ENCODE assay signal across 2 cellular contexts in the genomic region with DNA sequence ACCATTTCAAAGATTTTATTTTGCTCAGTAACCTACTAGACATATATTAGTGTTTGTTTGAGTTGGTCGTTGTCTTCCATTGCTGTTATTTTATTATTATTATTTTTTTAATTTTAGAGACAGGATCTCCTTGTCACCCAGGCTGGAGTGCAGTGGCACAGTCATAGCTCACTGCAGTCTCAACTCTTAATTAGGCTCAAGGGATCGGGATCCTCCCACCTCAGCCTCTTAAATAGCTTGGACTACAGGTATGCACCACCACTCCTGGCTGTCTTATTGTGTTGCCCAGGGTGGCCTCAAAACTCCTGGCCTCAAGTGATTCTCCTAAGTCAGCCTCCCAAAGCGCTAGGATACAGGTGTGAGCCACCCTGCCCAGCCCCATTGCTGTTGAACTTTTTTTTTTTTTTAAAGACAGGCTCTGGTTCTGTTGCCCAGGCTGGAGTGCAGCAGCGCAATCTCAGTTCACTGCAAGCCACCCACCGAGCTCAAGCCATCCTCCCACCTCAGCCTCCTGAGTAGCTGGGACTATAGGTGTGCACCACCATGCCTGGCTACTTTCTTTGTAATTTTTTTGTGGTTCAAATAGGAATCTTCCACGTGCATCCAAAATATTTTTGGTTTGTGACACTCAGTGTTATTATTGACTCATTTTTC.
A peak's percentile ranks its signal among the peaks of the same experiment; 100 is the strongest.
TF ChIP-seq lines count a peak whose summit lies in the region.

No MANE protein-coding gene starts in this region.

TF ChIP-seq in WTC11, 78 proteins besides CTCF, POLR2A, EP300 and RAD21:
- no peak for TF ChIP-seq RELA (CRISPR knock-in tag; IDR thresholded peaks at IDR 0.05; ENCODE audit: borderline replicate concordance)
- TF ChIP-seq, protein P1, sequence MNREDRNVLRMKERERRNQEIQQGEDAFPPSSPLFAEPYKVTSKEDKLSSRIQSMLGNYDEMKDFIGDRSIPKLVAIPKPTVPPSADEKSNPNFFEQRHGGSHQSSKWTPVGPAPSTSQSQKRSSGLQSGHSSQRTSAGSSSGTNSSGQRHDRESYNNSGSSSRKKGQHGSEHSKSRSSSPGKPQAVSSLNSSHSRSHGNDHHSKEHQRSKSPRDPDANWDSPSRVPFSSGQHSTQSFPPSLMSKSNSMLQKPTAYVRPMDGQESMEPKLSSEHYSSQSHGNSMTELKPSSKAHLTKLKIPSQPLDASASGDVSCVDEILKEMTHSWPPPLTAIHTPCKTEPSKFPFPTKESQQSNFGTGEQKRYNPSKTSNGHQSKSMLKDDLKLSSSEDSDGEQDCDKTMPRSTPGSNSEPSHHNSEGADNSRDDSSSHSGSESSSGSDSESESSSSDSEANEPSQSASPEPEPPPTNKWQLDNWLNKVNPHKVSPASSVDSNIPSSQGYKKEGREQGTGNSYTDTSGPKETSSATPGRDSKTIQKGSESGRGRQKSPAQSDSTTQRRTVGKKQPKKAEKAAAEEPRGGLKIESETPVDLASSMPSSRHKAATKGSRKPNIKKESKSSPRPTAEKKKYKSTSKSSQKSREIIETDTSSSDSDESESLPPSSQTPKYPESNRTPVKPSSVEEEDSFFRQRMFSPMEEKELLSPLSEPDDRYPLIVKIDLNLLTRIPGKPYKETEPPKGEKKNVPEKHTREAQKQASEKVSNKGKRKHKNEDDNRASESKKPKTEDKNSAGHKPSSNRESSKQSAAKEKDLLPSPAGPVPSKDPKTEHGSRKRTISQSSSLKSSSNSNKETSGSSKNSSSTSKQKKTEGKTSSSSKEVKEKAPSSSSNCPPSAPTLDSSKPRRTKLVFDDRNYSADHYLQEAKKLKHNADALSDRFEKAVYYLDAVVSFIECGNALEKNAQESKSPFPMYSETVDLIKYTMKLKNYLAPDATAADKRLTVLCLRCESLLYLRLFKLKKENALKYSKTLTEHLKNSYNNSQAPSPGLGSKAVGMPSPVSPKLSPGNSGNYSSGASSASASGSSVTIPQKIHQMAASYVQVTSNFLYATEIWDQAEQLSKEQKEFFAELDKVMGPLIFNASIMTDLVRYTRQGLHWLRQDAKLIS (CRISPR knock-in tag; IDR thresholded peaks at IDR 0.05; ENCODE audit: borderline replicate concordance): no peak

TF ChIP-seq in HepG2, 621 proteins besides CTCF, POLR2A, EP300 and RAD21:
- TF ChIP-seq, protein P2, sequence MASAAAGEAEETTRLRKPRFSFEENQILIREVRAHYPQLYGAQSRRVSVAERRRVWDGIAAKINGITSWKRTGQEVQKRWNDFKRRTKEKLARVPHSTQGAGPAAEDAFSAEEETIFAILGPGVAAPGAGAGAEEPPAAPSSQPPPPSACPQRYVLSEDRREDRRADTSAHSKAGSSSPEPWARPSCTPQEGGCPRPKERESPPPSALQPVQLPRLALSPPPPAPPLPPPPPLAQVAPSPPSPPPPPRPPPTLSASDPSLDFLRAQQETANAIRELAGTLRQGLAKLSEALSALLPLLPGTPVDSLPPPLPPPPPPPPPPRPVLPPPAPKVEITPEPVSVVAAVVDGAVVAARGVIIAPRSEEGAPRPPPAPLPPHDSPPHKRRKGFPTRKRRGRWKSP (CRISPR knock-in tag; IDR thresholded peaks at IDR 0.05): no peak
- no peak for TF ChIP-seq ZNF816 (CRISPR knock-in tag; IDR thresholded peaks at IDR 0.05; ENCODE audit: borderline replicate concordance)
- TF ChIP-seq, protein P3, sequence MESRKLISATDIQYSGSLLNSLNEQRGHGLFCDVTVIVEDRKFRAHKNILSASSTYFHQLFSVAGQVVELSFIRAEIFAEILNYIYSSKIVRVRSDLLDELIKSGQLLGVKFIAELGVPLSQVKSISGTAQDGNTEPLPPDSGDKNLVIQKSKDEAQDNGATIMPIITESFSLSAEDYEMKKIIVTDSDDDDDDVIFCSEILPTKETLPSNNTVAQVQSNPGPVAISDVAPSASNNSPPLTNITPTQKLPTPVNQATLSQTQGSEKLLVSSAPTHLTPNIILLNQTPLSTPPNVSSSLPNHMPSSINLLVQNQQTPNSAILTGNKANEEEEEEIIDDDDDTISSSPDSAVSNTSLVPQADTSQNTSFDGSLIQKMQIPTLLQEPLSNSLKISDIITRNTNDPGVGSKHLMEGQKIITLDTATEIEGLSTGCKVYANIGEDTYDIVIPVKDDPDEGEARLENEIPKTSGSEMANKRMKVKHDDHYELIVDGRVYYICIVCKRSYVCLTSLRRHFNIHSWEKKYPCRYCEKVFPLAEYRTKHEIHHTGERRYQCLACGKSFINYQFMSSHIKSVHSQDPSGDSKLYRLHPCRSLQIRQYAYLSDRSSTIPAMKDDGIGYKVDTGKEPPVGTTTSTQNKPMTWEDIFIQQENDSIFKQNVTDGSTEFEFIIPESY (CRISPR knock-in tag; IDR thresholded peaks at IDR 0.05): peak; percentile 22; the same call in 1 of the 2 replicates
- TF ChIP-seq, protein P4, sequence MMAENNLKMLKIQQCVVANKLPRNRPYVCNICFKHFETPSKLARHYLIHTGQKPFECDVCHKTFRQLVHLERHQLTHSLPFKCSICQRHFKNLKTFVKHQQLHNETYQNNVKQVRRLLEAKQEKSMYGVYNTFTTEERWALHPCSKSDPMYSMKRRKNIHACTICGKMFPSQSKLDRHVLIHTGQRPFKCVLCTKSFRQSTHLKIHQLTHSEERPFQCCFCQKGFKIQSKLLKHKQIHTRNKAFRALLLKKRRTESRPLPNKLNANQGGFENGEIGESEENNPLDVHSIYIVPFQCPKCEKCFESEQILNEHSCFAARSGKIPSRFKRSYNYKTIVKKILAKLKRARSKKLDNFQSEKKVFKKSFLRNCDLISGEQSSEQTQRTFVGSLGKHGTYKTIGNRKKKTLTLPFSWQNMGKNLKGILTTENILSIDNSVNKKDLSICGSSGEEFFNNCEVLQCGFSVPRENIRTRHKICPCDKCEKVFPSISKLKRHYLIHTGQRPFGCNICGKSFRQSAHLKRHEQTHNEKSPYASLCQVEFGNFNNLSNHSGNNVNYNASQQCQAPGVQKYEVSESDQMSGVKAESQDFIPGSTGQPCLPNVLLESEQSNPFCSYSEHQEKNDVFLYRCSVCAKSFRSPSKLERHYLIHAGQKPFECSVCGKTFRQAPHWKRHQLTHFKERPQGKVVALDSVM (CRISPR knock-in tag; IDR thresholded peaks at IDR 0.05): peak; percentile 73; the same call in 1 of the 2 replicates
- no peak for TF ChIP-seq ZNF17 (CRISPR knock-in tag; IDR thresholded peaks at IDR 0.05)
- TF ChIP-seq TP53 (CRISPR knock-in tag; conservative IDR thresholded peaks at IDR 0.05): no peak
